Comparison of ENCODE assay signal across 8 cellular contexts in the genomic region with DNA sequence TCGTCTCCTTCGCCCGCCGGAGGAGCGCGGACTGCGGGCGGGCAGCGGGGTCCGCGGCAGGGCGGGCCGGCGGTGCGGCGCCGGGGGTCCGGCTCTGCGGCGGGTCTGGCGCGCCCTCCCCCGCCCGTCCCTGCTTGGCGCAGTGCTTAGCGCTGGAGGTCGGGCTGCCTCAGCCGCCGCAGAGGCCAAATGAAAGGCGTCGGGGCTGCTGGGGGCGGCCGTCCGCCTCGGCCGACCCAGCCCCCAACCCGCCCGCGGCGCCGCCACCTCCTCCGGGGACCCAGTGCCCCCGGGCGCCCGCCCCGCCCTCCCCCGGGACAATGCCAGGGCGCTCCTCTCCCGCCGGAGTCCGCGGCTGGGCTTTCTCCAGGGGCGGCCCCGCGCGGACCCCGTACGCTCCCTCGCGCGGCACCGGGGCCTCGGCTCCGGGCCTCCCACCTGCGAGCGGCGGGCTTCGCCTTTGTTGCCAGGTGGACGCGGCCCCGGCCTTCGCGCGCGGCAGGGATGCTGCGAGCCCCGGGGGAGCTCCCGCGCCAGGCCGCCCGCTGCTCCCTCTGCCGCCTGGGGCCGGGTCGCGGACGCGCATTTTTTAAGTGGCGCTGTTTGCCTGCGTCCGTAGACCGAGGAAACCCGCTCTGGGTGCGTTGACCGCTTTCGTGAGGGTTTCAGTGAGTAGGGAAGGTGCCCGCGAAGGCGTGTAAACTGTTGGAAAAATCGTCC. TPM values are rescaled to one million over a fixed set of nuclear protein-coding genes. Genes with fewer than 3 reads are reported as not detected.
DNase-seq lines count a peak whose midpoint lies in the region; ATAC-seq and TF ChIP-seq lines count a peak whose summit lies in the region.

No MANE protein-coding gene starts in this region.

- H3K27ac ChIP-seq in HUES48 (ENCODE audit: low read depth, low read length): peak overlapping the region; percentile 90

- no peaks in the 10 kb centered on the region for H3K9me3 Mint-ChIP-seq in Caco-2 (ENCODE audit: unreplicated experiment)
- no peaks in the 10 kb centered on the region for H3K9me3 Mint-ChIP-seq in chondrocyte (ENCODE audit: low read depth)

- H3K27ac Mint-ChIP-seq in Caco-2 (ENCODE audit: unreplicated experiment) (peak overlapping the region; percentile 91), chondrocyte (ENCODE audit: unreplicated experiment) (peak overlapping the region; percentile 86)

- peaks cover 47% of the 10 kb centered on the region for H3K4me1 ChIP-seq in Caco-2
- peaks cover 20% of the 10 kb centered on the region for H3K4me1 ChIP-seq in HUES48 (ENCODE audit: control insufficient read depth, insufficient read depth, low read length)

- H3K9me3 ChIP-seq in Caco-2: no peaks in the 10 kb centered on the region
- H3K9me3 ChIP-seq in HUES48 (ENCODE audit: control insufficient read depth, insufficient read depth, low read length): no peaks in the 10 kb centered on the region

- peak; percentile 19 for ATAC-seq in GM21367 (IDR thresholded peaks at IDR 0.05; ENCODE audit: unreplicated experiment)
- peak; percentile 5 to 12 for ATAC-seq in activated CD4-positive, CD25-positive, alpha-beta regulatory T cell treated with anti-CD3 and anti-CD28 coated beads, Interleukin-2, amount 50 U/mL, for 24 hours

- H3K4me1 Mint-ChIP-seq in Caco-2 (ENCODE audit: low read depth, unreplicated experiment): peaks cover 22% of the 10 kb centered on the region
- H3K4me1 Mint-ChIP-seq in chondrocyte (ENCODE audit: low read depth): peaks cover 29% of the 10 kb centered on the region

- H3K27me3 ChIP-seq in Caco-2 (replicated peaks; ENCODE audit: control insufficient read depth, insufficient read depth, low read length) (no peaks in the 10 kb centered on the region), HUES48 (ENCODE audit: control insufficient read depth, insufficient read depth, low read length) (peaks cover 27% of the 10 kb centered on the region)

- H3K36me3 Mint-ChIP-seq in Caco-2 (ENCODE audit: insufficient read depth, unreplicated experiment) (peaks cover 40% of the 10 kb centered on the region), chondrocyte (ENCODE audit: low read depth) (no peaks in the 10 kb centered on the region)

- H3K27me3 Mint-ChIP-seq in Caco-2 (ENCODE audit: insufficient read depth, unreplicated experiment) (no peaks in the 10 kb centered on the region), chondrocyte (ENCODE audit: low read depth) (no peaks in the 10 kb centered on the region)

- intact Hi-C loops in Caco-2 (cut with micrococcal nuclease; ENCODE audit: unreplicated experiment): no loop called here

- peak overlapping the region; percentile 99 for H3K4me3 ChIP-seq in Caco-2 (ENCODE audit: low read depth, low read length)
- peak overlapping the region; percentile 95 for H3K4me3 ChIP-seq in HUES48 (ENCODE audit: low read depth, low read length)

- H3K36me3 ChIP-seq in Caco-2 (ENCODE audit: control insufficient read depth, insufficient read depth, low read length) (no peaks in the 10 kb centered on the region), HUES48 (ENCODE audit: control insufficient read depth, insufficient read depth, low read length) (no peaks in the 10 kb centered on the region)

- peak in 1 of 2 experiments; percentile 44 for TF ChIP-seq CTCF in Caco-2 (IDR thresholded peaks at IDR 0.05; ENCODE audit: insufficient read depth in 1 of 2, low read depth in 1 of 2, low read length in 1 of 2, severe bottlenecking in 1 of 2, unreplicated experiment in 1 of 2)
- TF ChIP-seq CTCF in chondrocyte (IDR thresholded peaks at IDR 0.05): peak; percentile 45

- DNase-seq in Caco-2 (peak; percentile 61 to 76), chondrocyte (ENCODE audit: low spot score) (no peak), left kidney (ENCODE audit: low read depth, low spot score) (peak; percentile 83), NK-92 (lab: John Stamatoyannopoulos, UW; ENCODE audit: unreplicated experiment) (no peak)
- DNase-seq in stimulated activated CD4-positive, alpha-beta T cell treated with anti-CD3 and anti-CD28 coated beads, Interleukin-4, amount 100 ng/mL, for 1 hour: peak; percentile 51

- no TSS peak for BruUV-seq in Caco-2 (replicated peaks; lab: Mats Ljungman, UMichigan)

- peak overlapping the region; percentile 90 for H3K4me3 Mint-ChIP-seq in Caco-2 (ENCODE audit: unreplicated experiment)
- peak overlapping the region; percentile 76 for H3K4me3 Mint-ChIP-seq in chondrocyte (ENCODE audit: unreplicated experiment)

- H3K9ac ChIP-seq in HUES48 (ENCODE audit: low read depth, low read length): peak overlapping the region; percentile 85

- POLR2A ChIA-PET in Caco-2 (lab: Charles Lee): interaction anchor here (0.8 to 3.2 kb wide), 11 partner anchors 45 to 141 kb away, joined by 3 to 97 read pairs (median 4); a partner anchor contains a TSS

- CTCF ChIA-PET in Caco-2 (lab: Charles Lee): interaction anchor here (0.9 to 3.6 kb wide), 11 partner anchors 28 to 147 kb away, joined by 3 to 18 read pairs (median 3); a partner anchor contains a TSS

RNA-seq across cellular contexts. Expression of a gene that starts 0.6 kb away (rescaled TPM):
- total RNA-seq in Caco-2 (2022): 1,761 and 2,076 TPM in 2 replicates
- total RNA-seq in chondrocyte: 355 to 358 TPM (median 358 TPM) in 3 replicates

Comparison
In these comparisons a context has a peak if more than half of its experiments do, and no peak if none do; other contexts are left out.
1. DNase-seq: peak in Caco-2 (2 of 2), left kidney (single experiment) and stimulated activated CD4-positive, alpha-beta T cell treated with anti-CD3 and anti-CD28 coated beads, Interleukin-4, amount 100 ng/mL, for 1 hour (single experiment); none in chondrocyte (single experiment) and NK-92 (single experiment).